1 cellular context compared by ENCODE assay signal in genomic region chr3:196634851-196635250, GRCh38.
TF ChIP-seq lines count a peak whose summit lies in the region.

No MANE protein-coding gene starts in this region.

TF ChIP-seq in K562, 482 proteins besides CTCF, POLR2A, EP300 and RAD21:
- TF ChIP-seq NONO (IDR thresholded peaks at IDR 0.05; ENCODE audit: low read depth in 2 of 2, low read length in 1 of 2): no peak
- TF ChIP-seq ZC3H11A (IDR thresholded peaks at IDR 0.05; ENCODE audit: low read depth, low read length): no peak
- peak; percentile 93 for TF ChIP-seq ZBTB33 (CRISPR knock-in tag; IDR thresholded peaks at IDR 0.05)
